Comparison of ENCODE assay signal across 8 cellular contexts in genomic region chr22:23069502-23070357, GRCh38. TPM values are rescaled to one million over a fixed set of nuclear protein-coding genes. Genes with fewer than 3 reads are reported as not detected.
DNase-seq lines count a peak whose midpoint lies in the region; ATAC-seq and TF ChIP-seq lines count a peak whose summit lies in the region.

No MANE protein-coding gene starts in this region.

- H2AK5ac ChIP-seq in neuronal stem cell (ENCODE audit: low read depth, low read length), result no peak overlapping the region

- in situ Hi-C loops in SK-MEL-5 (cut with HindIII; ENCODE audit: low pct_unique_long_range_greater_than_20kb, low sequenced_read_pairs), result no loop called here

- H2BK15ac ChIP-seq in neuronal stem cell (ENCODE audit: low read length), result no peak overlapping the region

- peak overlapping the region; percentile 66 for H3K4me3 ChIP-seq in Loucy (ENCODE audit: low read length, poor library complexity, severe bottlenecking)
- H3K4me3 ChIP-seq in gastroesophageal sphincter, result peak overlapping the region; percentile 35 to 91
- peak overlapping the region; percentile 70 to 80 for H3K4me3 ChIP-seq in neuronal stem cell (ENCODE audit: low read length in 2 of 2)
- peak overlapping the region; percentile 81 to 84 for H3K4me3 ChIP-seq in stomach smooth muscle (ENCODE audit: low read length in 2 of 2)

- no peaks in the 10 kb centered on the region for H3K36me3 Mint-ChIP-seq in activated naive CD4-positive, alpha-beta T cell treated with anti-CD3 and anti-CD28 coated beads for 36 hours (ENCODE audit: low read depth)

- H3K4me1 ChIP-seq in Loucy (ENCODE audit: insufficient read depth, low read length, poor library complexity, severe bottlenecking) (peaks cover 7% of the 10 kb centered on the region), gastroesophageal sphincter (peaks cover 0 to 33% (median 5%) of the 10 kb centered on the region in 3 donors), neuronal stem cell (ENCODE audit: control insufficient read depth in 2 of 2, insufficient read depth in 1 of 2, low read depth in 1 of 2, low read length in 2 of 2) (peaks cover 5 to 9% of the 10 kb centered on the region in 2 donors), stomach smooth muscle (ENCODE audit: control insufficient read depth, insufficient read depth, low read length) (peaks cover 31% of the 10 kb centered on the region)

- H2BK12ac ChIP-seq in neuronal stem cell (ENCODE audit: low read length), result no peak overlapping the region

- peaks cover 3% of the 10 kb centered on the region for H3K4me1 Mint-ChIP-seq in activated naive CD4-positive, alpha-beta T cell treated with anti-CD3 and anti-CD28 coated beads for 36 hours (ENCODE audit: low read depth)

- intact Hi-C loops in activated naive CD4-positive, alpha-beta T cell treated with anti-CD3 and anti-CD28 coated beads for 36 hours (cut with micrococcal nuclease), result no loop called here

- peak; percentile 95 for DNase-seq in COLO668 (lab: John Stamatoyannopoulos, UW; ENCODE audit: unreplicated experiment)
- peak; percentile 86 for DNase-seq in SK-MEL-5 (ENCODE audit: low read depth, low spot score)
- peak; percentile 87 for DNase-seq in activated naive CD4-positive, alpha-beta T cell treated with anti-CD3 and anti-CD28 coated beads for 36 hours
- peak; percentile 88 for DNase-seq in neuronal stem cell (ENCODE audit: low spot score)

- 3% methylated on average over 6 of the region's 74 CpGs; no CpG with 5 or more reads in 1 of the 2 donors for WGBS in gastroesophageal sphincter (ENCODE audit: low coverage in 1 of 2), 2 donors
- WGBS in neuronal stem cell (ENCODE audit: extremely low coverage in 2 of 2, insufficient read length in 2 of 2, insufficient replicate concordance in 1 of 2), 2 donors, result no CpG with 5 or more reads among the region's 74 CpGs

- TF ChIP-seq POLR2A in gastroesophageal sphincter (IDR thresholded peaks at IDR 0.05), result no peak

- H3K23ac ChIP-seq in neuronal stem cell (ENCODE audit: low read depth, low read length, poor library complexity), result peak overlapping the region; percentile 97

- no peaks in the 10 kb centered on the region for H3K9me3 ChIP-seq in Loucy (ENCODE audit: insufficient read depth, low read depth, low read length)
- no peaks in the 10 kb centered on the region for H3K9me3 ChIP-seq in gastroesophageal sphincter
- H3K9me3 ChIP-seq in neuronal stem cell (replicated peaks in 1 of 2; ENCODE audit: control insufficient read depth in 2 of 2, insufficient read depth in 1 of 2, low read depth in 1 of 2, low read length in 2 of 2), result no peaks in the 10 kb centered on the region
- H3K9me3 ChIP-seq in stomach smooth muscle (ENCODE audit: control insufficient read depth in 2 of 2, low read length in 2 of 2), result no peaks in the 10 kb centered on the region

- no peak overlapping the region for H4K8ac ChIP-seq in neuronal stem cell (ENCODE audit: low read depth, low read length)

- H3K27ac ChIP-seq in gastroesophageal sphincter, result peak overlapping the region in 3 of 4 donors; percentile 73 to 76 (median 76)
- no peak overlapping the region for H3K27ac ChIP-seq in neuronal stem cell (replicated peaks; ENCODE audit: low read length)
- peak overlapping the region; percentile 41 for H3K27ac ChIP-seq in stomach smooth muscle (ENCODE audit: low read length)

- no peaks in the 10 kb centered on the region for H3K9me2 ChIP-seq in Loucy (replicated peaks; ENCODE audit: low read depth, low read length)

- H3K18ac ChIP-seq in neuronal stem cell (ENCODE audit: low read length), result peak overlapping the region; percentile 92

- H3K9me3 Mint-ChIP-seq in activated naive CD4-positive, alpha-beta T cell treated with anti-CD3 and anti-CD28 coated beads for 36 hours, result no peaks in the 10 kb centered on the region

- H3K9ac ChIP-seq in Loucy (ENCODE audit: low read depth, low read length, poor library complexity, severe bottlenecking), result peak overlapping the region; percentile 27
- peak overlapping the region; percentile 87 for H3K9ac ChIP-seq in neuronal stem cell (ENCODE audit: low read depth, low read length, poor library complexity)
- H3K9ac ChIP-seq in stomach smooth muscle (ENCODE audit: low read length in 2 of 2), result peak overlapping the region; percentile 58 to 67

- H3K27me3 ChIP-seq in Loucy (ENCODE audit: insufficient read depth, low read length, poor library complexity, severe bottlenecking) (no peaks in the 10 kb centered on the region), gastroesophageal sphincter (no peaks in the 10 kb centered on the region), neuronal stem cell (ENCODE audit: control insufficient read depth in 3 of 3, insufficient read depth in 3 of 3, low read depth in 1 of 3, low read length in 3 of 3) (peaks cover 0 to 33% (median 7%) of the 10 kb centered on the region in 3 experiments), stomach smooth muscle (ENCODE audit: control insufficient read depth in 1 of 2, insufficient read depth in 2 of 2, low read length in 2 of 2) (no peaks in the 10 kb centered on the region)

- no peaks in the 10 kb centered on the region for H3K79me2 ChIP-seq in Loucy (ENCODE audit: insufficient read depth, low read length)

- H3K4me2 ChIP-seq in Loucy (ENCODE audit: low read depth, low read length, poor library complexity, severe bottlenecking) (peak overlapping the region; percentile 73), neuronal stem cell (ENCODE audit: insufficient read depth, low read length, poor library complexity, severe bottlenecking) (peak overlapping the region; percentile 97)

- TF ChIP-seq CTCF in Loucy (conservative IDR thresholded peaks at IDR 0.05; ENCODE audit: low read length), result no peak
- peak in 1 of 4 experiments; percentile 11 for TF ChIP-seq CTCF in gastroesophageal sphincter (IDR thresholded peaks at IDR 0.05)

- peaks cover 9% of the 10 kb centered on the region for H3K79me1 ChIP-seq in neuronal stem cell (ENCODE audit: low read depth, low read length)

- no peaks in the 10 kb centered on the region for H4K20me1 ChIP-seq in Loucy (ENCODE audit: insufficient read depth, low read length, poor library complexity, severe bottlenecking)

- no peaks in the 10 kb centered on the region for H3F3A ChIP-seq in Loucy (ENCODE audit: low read depth)

- peak overlapping the region; percentile 10 for H3K14ac ChIP-seq in neuronal stem cell (ENCODE audit: low read length)

- H3K4me3 Mint-ChIP-seq in activated naive CD4-positive, alpha-beta T cell treated with anti-CD3 and anti-CD28 coated beads for 36 hours, result peak overlapping the region; percentile 74

- peaks cover 3% of the 10 kb centered on the region for H3K27me3 Mint-ChIP-seq in activated naive CD4-positive, alpha-beta T cell treated with anti-CD3 and anti-CD28 coated beads for 36 hours (ENCODE audit: low read depth)

- no peak overlapping the region for H3K4ac ChIP-seq in neuronal stem cell (ENCODE audit: low read length)

- H2AFZ ChIP-seq in Loucy (ENCODE audit: low read length) (peak overlapping the region; percentile 70), neuronal stem cell (ENCODE audit: low read length) (peak overlapping the region; percentile 98)

- ATAC-seq in GM21723 (IDR thresholded peaks at IDR 0.05; ENCODE audit: unreplicated experiment) (peak; percentile 69), gastroesophageal sphincter (peak; percentile 98)

- no peak overlapping the region for H4K91ac ChIP-seq in neuronal stem cell (ENCODE audit: low read depth, low read length, poor library complexity)

- no peaks in the 10 kb centered on the region for H3K36me3 ChIP-seq in Loucy (ENCODE audit: insufficient read depth, low read length)
- H3K36me3 ChIP-seq in gastroesophageal sphincter, result no peaks in the 10 kb centered on the region
- H3K36me3 ChIP-seq in neuronal stem cell (replicated peaks in 1 of 2; ENCODE audit: control insufficient read depth in 2 of 2, insufficient read depth in 2 of 2, low read length in 2 of 2), result peaks cover 0 to 7% of the 10 kb centered on the region in 2 donors
- H3K36me3 ChIP-seq in stomach smooth muscle (ENCODE audit: control insufficient read depth in 2 of 2, insufficient read depth in 2 of 2, low read length in 2 of 2), result no peaks in the 10 kb centered on the region

- no peak overlapping the region for H2BK5ac ChIP-seq in neuronal stem cell (ENCODE audit: low read length)

- no peak overlapping the region for H3K27ac Mint-ChIP-seq in activated naive CD4-positive, alpha-beta T cell treated with anti-CD3 and anti-CD28 coated beads for 36 hours

- H2BK120ac ChIP-seq in neuronal stem cell (ENCODE audit: low read depth, low read length), result no peak overlapping the region

- CTCF ChIA-PET in activated naive CD4-positive, alpha-beta T cell treated with anti-CD3 and anti-CD28 coated beads for 36 hours (lab: Charles Lee), result interaction anchor here (0.6 to 1.5 kb wide), 5 partner anchors 24 to 338 kb away, joined by 3 to 4 read pairs (median 3); no protein-coding TSS in a partner anchor

- TF ChIP-seq EP300 in gastroesophageal sphincter (IDR thresholded peaks at IDR 0.05), result no peak

RNA-seq across cellular contexts. Expression of gene GNAZ, which starts 0.6 kb away (rescaled TPM):
- total RNA-seq in SK-MEL-5 (2014; rRNA removed; shearing (Covaris generic)), result 3.6 and 3.9 TPM in 2 replicates
- polyA plus RNA-seq in SK-MEL-5 (2015; cell fraction: cytosol; rRNA removed), result 3.9 and 6.9 TPM in 2 replicates
- polyA plus RNA-seq in SK-MEL-5 (2015; cell fraction: nucleus; rRNA removed), result 3.3 and 5.9 TPM in 2 replicates
- 1 to 10 TPM; 1.1 to 1.8 TPM for total RNA-seq in activated naive CD4-positive, alpha-beta T cell treated with anti-CD3 and anti-CD28 coated beads for 36 hours
- 10 to 100 TPM; 50.1 to 89.2 (median 55.0) TPM for total RNA-seq in gastroesophageal sphincter
- polyA plus RNA-seq in neuronal stem cell (2013, experiment 1 of 2), result 36.9 TPM
- 37.0 TPM for polyA plus RNA-seq in neuronal stem cell (2013, experiment 2 of 2)

Comparison
In these comparisons a context has a peak if more than half of its experiments do, and no peak if none do; other contexts are left out.
1. H3K9ac ChIP-seq: peak in every context shown above with its lines; median percentile 87 in neuronal stem cell; 62 in stomach smooth muscle; 27 in Loucy.
2. RNA of gene GNAZ, which starts 0.6 kb away (total RNA-seq): 50.1 to 89.2 TPM in gastroesophageal sphincter; 3.6 to 3.9 TPM in SK-MEL-5 and 1.1 to 1.8 TPM in activated naive CD4-positive, alpha-beta T cell treated with anti-CD3 and anti-CD28 coated beads for 36 hours; every median in the first group is over 10 times any median in the second.
3. Peak in every context shown above with its lines, with median percentiles within 50 percentile points of each other: DNase-seq and H3K4me3 ChIP-seq.